In the genomic region with DNA sequence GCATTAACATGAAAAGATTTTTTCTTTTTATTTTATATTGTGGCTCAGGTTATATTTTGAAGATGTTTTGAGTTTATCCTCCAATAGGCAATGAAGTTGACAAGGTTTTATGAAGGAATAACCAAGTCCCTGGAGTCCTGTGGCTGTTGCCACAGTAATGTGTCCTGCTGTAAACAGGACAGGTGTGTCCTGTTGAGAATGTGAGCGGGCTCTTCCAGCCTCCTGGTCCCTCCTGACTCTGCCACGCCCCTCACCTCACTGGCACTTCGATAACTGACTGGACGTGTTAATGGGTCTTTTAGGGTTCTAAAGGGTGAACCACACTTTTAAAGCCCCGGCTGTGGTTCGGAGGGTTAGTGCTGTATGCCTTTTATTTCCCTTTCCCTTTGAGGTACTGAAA, we compare ENCODE assay signal across 20 cellular contexts. TPM values are rescaled to one million over a fixed set of nuclear protein-coding genes. Genes with fewer than 3 reads are reported as not detected.
DNase-seq lines count a peak whose midpoint lies in the region; ATAC-seq and TF ChIP-seq lines count a peak whose summit lies in the region.
"Had no signal": no experiment of that assay in that cellular context is flagged by ENCODE, and none has a peak within 500 bp of the region (broad histone marks: within the 10 kb centered on the region; RNA-seq: fewer than 3 reads in every experiment).

No MANE protein-coding gene starts in this region.

- H3K4me1 ChIP-seq in cardiac muscle cell (ENCODE audit: low read depth) (peaks cover 29% of the 10 kb centered on the region), fibroblast of lung (ENCODE audit: control insufficient read depth, extremely low read depth, insufficient read depth, low read length) (peaks cover 20% of the 10 kb centered on the region)

- peak overlapping the region; percentile 83 for H3K27ac ChIP-seq in cardiac muscle cell
- H3K27ac ChIP-seq in CD4-positive, alpha-beta T cell (ENCODE audit: low read depth, low read length), result no peak overlapping the region
- peak overlapping the region; percentile 81 for H3K27ac ChIP-seq in fibroblast of lung (ENCODE audit: insufficient read depth, low read length)
- H3K27ac ChIP-seq: GM23248 had no signal

- H3K36me3 ChIP-seq in cardiac muscle cell (peaks cover 9% of the 10 kb centered on the region), fibroblast of lung (ENCODE audit: control insufficient read depth, insufficient read depth, low read length) (no peaks in the 10 kb centered on the region)

- no peaks in the 10 kb centered on the region for H4K20me1 ChIP-seq in fibroblast of lung (ENCODE audit: control insufficient read depth, extremely low read depth, insufficient read depth, low read length)

- intact Hi-C loops in left ventricle myocardium superior (cut with micrococcal nuclease), result no loop called here
- intact Hi-C loops in CD4-positive, alpha-beta T cell (cut with DNase I, micrococcal nuclease), result no loop called here

- no peaks in the 10 kb centered on the region for H3K27me3 Mint-ChIP-seq in CD4-positive, alpha-beta T cell

- H3K27ac Mint-ChIP-seq in CD4-positive, alpha-beta T cell, result peak overlapping the region; percentile 59
- peak overlapping the region; percentile 73 for H3K27ac Mint-ChIP-seq in stimulated activated effector memory CD8-positive, alpha-beta T cell treated with anti-CD3 and anti-CD28 coated beads, Interleukin-12 subunit alpha, Interleukin-12 subunit beta, amount 100 ng/mL, for 72 hours
- H3K27ac Mint-ChIP-seq: H9 had no signal

- DNase-seq in cardiac muscle cell (ENCODE audit: low read depth in 1 of 2, low spot score in 1 of 2) (no peak), left ventricle myocardium superior (no peak), fibroblast of lung (ENCODE audit: low read depth in 2 of 2) (no peak), NCI-H2081 (lab: John Stamatoyannopoulos, UW) (no peak)
- DNase-seq in CD4-positive, alpha-beta T cell, result no peak
- no peak for DNase-seq in stimulated activated effector memory CD8-positive, alpha-beta T cell treated with anti-CD3 and anti-CD28 coated beads, Interleukin-12 subunit alpha, Interleukin-12 subunit beta, amount 100 ng/mL, for 72 hours (ENCODE audit: low spot score in 2 of 2)
- DNase-seq in stimulated activated CD4-positive, alpha-beta T cell treated with anti-CD3 and anti-CD28 coated beads, Interleukin-4, amount 100 ng/mL, for 4 hours, result no peak
- DNase-seq: Caco-2, DMS 273 treated with DMSO at 0.1 percent for 48 hours, DMS79 treated with DMSO at 0.1 percent for 48 hours, GM23248, H9, HFFc6, Karpas-422, NCI-H1694, NCI-H69 had no signal

- no peak for TF ChIP-seq CTCF in cardiac muscle cell (IDR thresholded peaks at IDR 0.05; ENCODE audit: low read depth, low read length)
- no peak for TF ChIP-seq CTCF in CD4-positive, alpha-beta T cell (IDR thresholded peaks at IDR 0.05)
- no peak for TF ChIP-seq CTCF in fibroblast of lung (conservative IDR thresholded peaks at IDR 0.05 in 1 of 2, IDR thresholded peaks at IDR 0.05 in 1 of 2; ENCODE audit: low read depth in 1 of 2, low read length in 2 of 2)

- H3K9me3 ChIP-seq in cardiac muscle cell (ENCODE audit: low read depth) (no peaks in the 10 kb centered on the region), fibroblast of lung (ENCODE audit: control insufficient read depth, insufficient read depth, low read depth, low read length) (no peaks in the 10 kb centered on the region)
- no peaks in the 10 kb centered on the region for H3K9me3 ChIP-seq in CD4-positive, alpha-beta T cell (ENCODE audit: control insufficient read depth, low read length)
- H3K9me3 ChIP-seq: Caco-2 had no signal

- no peak overlapping the region for H3K9ac ChIP-seq in fibroblast of lung (ENCODE audit: insufficient read depth, low read length)
- H3K9ac ChIP-seq: GM23248 had no signal

- peaks cover 14% of the 10 kb centered on the region for H3K4me1 Mint-ChIP-seq in CD4-positive, alpha-beta T cell (ENCODE audit: low read depth)
- H3K4me1 Mint-ChIP-seq in stimulated activated effector memory CD8-positive, alpha-beta T cell treated with anti-CD3 and anti-CD28 coated beads, Interleukin-12 subunit alpha, Interleukin-12 subunit beta, amount 100 ng/mL, for 72 hours, result peaks cover 28% of the 10 kb centered on the region
- H3K4me1 Mint-ChIP-seq: H9 had no signal

- no peak overlapping the region for H2AFZ ChIP-seq in fibroblast of lung (ENCODE audit: low read length)
- H2AFZ ChIP-seq: GM23248 had no signal

- POLR2A ChIA-PET in CD4-positive, alpha-beta T cell (lab: Charles Lee), result no interaction called here

- no peaks in the 10 kb centered on the region for H3K79me2 ChIP-seq in fibroblast of lung (ENCODE audit: control insufficient read depth, insufficient read depth, low read length)

- no peak for ATAC-seq in left ventricle myocardium superior
- no peak for ATAC-seq in CD4-positive, alpha-beta T cell (ENCODE audit: poor library complexity)
- ATAC-seq in stimulated activated effector memory CD8-positive, alpha-beta T cell treated with anti-CD3 and anti-CD28 coated beads, Interleukin-12 subunit alpha, Interleukin-12 subunit beta, amount 100 ng/mL, for 72 hours, result no peak
- ATAC-seq: GM12878, Panc1 had no signal

- H3K4me3 Mint-ChIP-seq in CD4-positive, alpha-beta T cell, result no peak overlapping the region
- H3K4me3 Mint-ChIP-seq in stimulated activated effector memory CD8-positive, alpha-beta T cell treated with anti-CD3 and anti-CD28 coated beads, Interleukin-12 subunit alpha, Interleukin-12 subunit beta, amount 100 ng/mL, for 72 hours, result no peak overlapping the region
- H3K4me3 Mint-ChIP-seq: H9, HFFc6 had no signal

- no peak overlapping the region for H3K4me2 ChIP-seq in fibroblast of lung (ENCODE audit: extremely low read depth, insufficient read depth, low read length)

- peaks cover 42% of the 10 kb centered on the region for H3K36me3 Mint-ChIP-seq in CD4-positive, alpha-beta T cell (ENCODE audit: low read depth)
- H3K36me3 Mint-ChIP-seq in stimulated activated effector memory CD8-positive, alpha-beta T cell treated with anti-CD3 and anti-CD28 coated beads, Interleukin-12 subunit alpha, Interleukin-12 subunit beta, amount 100 ng/mL, for 72 hours, result peaks cover 65% of the 10 kb centered on the region

- H3K9me3 Mint-ChIP-seq in CD4-positive, alpha-beta T cell, result no peaks in the 10 kb centered on the region
- H3K9me3 Mint-ChIP-seq in stimulated activated effector memory CD8-positive, alpha-beta T cell treated with anti-CD3 and anti-CD28 coated beads, Interleukin-12 subunit alpha, Interleukin-12 subunit beta, amount 100 ng/mL, for 72 hours, result no peaks in the 10 kb centered on the region
- H3K9me3 Mint-ChIP-seq: HFFc6 had no signal

- H3K27me3 ChIP-seq in cardiac muscle cell (no peaks in the 10 kb centered on the region), fibroblast of lung (ENCODE audit: control insufficient read depth, insufficient read depth, low read length) (no peaks in the 10 kb centered on the region)
- H3K27me3 ChIP-seq in CD4-positive, alpha-beta T cell (ENCODE audit: control insufficient read depth, insufficient read depth, low read length), result no peaks in the 10 kb centered on the region

- H3K4me3 ChIP-seq in cardiac muscle cell, result no peak overlapping the region
- H3K4me3 ChIP-seq in fibroblast of lung (replicated peaks in 1 of 4; ENCODE audit: control extremely low read depth in 1 of 4, insufficient read depth in 1 of 4, low read depth in 3 of 4, low read length in 4 of 4), result no peak overlapping the region
- H3K4me3 ChIP-seq: GM12878, GM23248 had no signal

- CTCF ChIA-PET in CD4-positive, alpha-beta T cell (lab: Charles Lee), result no interaction called here

RNA-seq across cellular contexts. Expression of gene OR4B1, which starts 47.8 kb away (rescaled TPM):
- total RNA-seq in cardiac muscle cell (not detected in 2 replicates), left ventricle myocardium superior (not detected), fibroblast of lung (not detected in 2 replicates)
- polyA plus RNA-seq in cardiac muscle cell (not detected in 2 replicates), fibroblast of lung (not detected in 2 replicates)
- total RNA-seq in CD4-positive, alpha-beta T cell, result not detected
- polyA plus RNA-seq in fibroblast of lung (2012), result not detected in 2 replicates
- not detected in 2 replicates for polyA minus RNA-seq in fibroblast of lung (ENCODE audit: low replicate concordance)
- total RNA-seq: Caco-2, GM12878, GM23248, H9, HFFc6, M059J, NCI-H460 had no signal
- polyA plus RNA-seq: GM12878, GM23248 had no signal
